ENCODE assay signal across 1 cellular context in genomic region chr13:97344250-97345175, GRCh38.
TF ChIP-seq lines count a peak whose summit lies in the region.

No MANE protein-coding gene starts in this region.

TF ChIP-seq in HCT116, 20 proteins besides CTCF, POLR2A, EP300 and RAD21 (continued from another document):
- TF ChIP-seq, protein P1, sequence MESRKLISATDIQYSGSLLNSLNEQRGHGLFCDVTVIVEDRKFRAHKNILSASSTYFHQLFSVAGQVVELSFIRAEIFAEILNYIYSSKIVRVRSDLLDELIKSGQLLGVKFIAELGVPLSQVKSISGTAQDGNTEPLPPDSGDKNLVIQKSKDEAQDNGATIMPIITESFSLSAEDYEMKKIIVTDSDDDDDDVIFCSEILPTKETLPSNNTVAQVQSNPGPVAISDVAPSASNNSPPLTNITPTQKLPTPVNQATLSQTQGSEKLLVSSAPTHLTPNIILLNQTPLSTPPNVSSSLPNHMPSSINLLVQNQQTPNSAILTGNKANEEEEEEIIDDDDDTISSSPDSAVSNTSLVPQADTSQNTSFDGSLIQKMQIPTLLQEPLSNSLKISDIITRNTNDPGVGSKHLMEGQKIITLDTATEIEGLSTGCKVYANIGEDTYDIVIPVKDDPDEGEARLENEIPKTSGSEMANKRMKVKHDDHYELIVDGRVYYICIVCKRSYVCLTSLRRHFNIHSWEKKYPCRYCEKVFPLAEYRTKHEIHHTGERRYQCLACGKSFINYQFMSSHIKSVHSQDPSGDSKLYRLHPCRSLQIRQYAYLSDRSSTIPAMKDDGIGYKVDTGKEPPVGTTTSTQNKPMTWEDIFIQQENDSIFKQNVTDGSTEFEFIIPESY (IDR thresholded peaks at IDR 0.05; ENCODE audit: extremely low read depth, insufficient replicate concordance, low read length): no peak
- TF ChIP-seq CEBPB (IDR thresholded peaks at IDR 0.05; ENCODE audit: low read depth): no peak
- TF ChIP-seq MAX (IDR thresholded peaks at IDR 0.05): no peak
- TF ChIP-seq CBX3 (IDR thresholded peaks at IDR 0.05; ENCODE audit: low read depth): no peak
- TF ChIP-seq ELF1 (IDR thresholded peaks at IDR 0.05; ENCODE audit: borderline replicate concordance, low read depth): no peak
- TF ChIP-seq TCF7L2 (IDR thresholded peaks at IDR 0.05; ENCODE audit: borderline replicate concordance, extremely low read depth, insufficient read depth, insufficient read length): no peak
- TF ChIP-seq EZH2phosphoT487 (IDR thresholded peaks at IDR 0.05; ENCODE audit: borderline replicate concordance): no peak
- TF ChIP-seq SIN3A (IDR thresholded peaks at IDR 0.05; ENCODE audit: low read depth): no peak
- TF ChIP-seq ATF3 (IDR thresholded peaks at IDR 0.05): no peak
- no peak for TF ChIP-seq FOSL1 (IDR thresholded peaks at IDR 0.05; ENCODE audit: low read depth)
- TF ChIP-seq EGR1 (IDR thresholded peaks at IDR 0.05; ENCODE audit: low read depth): no peak
- no peak for TF ChIP-seq POLR2AphosphoS5 (IDR thresholded peaks at IDR 0.05; ENCODE audit: low read depth, low read length)
TF ChIP-seq in HCT116: peak in this region for 0.
